14 cellular contexts compared by ENCODE assay signal in genomic region chr4:1293531-1293941, GRCh38. TPM values are rescaled to one million over a fixed set of nuclear protein-coding genes. Genes with fewer than 3 reads are reported as not detected.
DNase-seq lines count a peak whose midpoint lies in the region; ATAC-seq and TF ChIP-seq lines count a peak whose summit lies in the region.
"Had no signal": no experiment of that assay in that cellular context is flagged by ENCODE, and none has a peak within 500 bp of the region (broad histone marks: within the 10 kb centered on the region; RNA-seq: fewer than 3 reads in every experiment).

No MANE protein-coding gene starts in this region.

- H3K9me3 Mint-ChIP-seq in activated naive CD4-positive, alpha-beta T cell treated with anti-CD3 and anti-CD28 coated beads, Interleukin-2, amount 10 ng/mL, durations not matched to agents 7 days and 5 days = no peaks in the 10 kb centered on the region
- H3K9me3 Mint-ChIP-seq in IgD-negative memory B cell (no peaks in the 10 kb centered on the region), progenitor cell of endocrine pancreas (ENCODE audit: low read depth) (no peaks in the 10 kb centered on the region)

- peak overlapping the region; percentile 52 for H3K27ac Mint-ChIP-seq in activated naive CD4-positive, alpha-beta T cell treated with anti-CD3 and anti-CD28 coated beads, Interleukin-2, amount 10 ng/mL, durations not matched to agents 7 days and 5 days
- H3K27ac Mint-ChIP-seq in IgD-negative memory B cell (peak overlapping the region; percentile 73 to 95 (median 92)), progenitor cell of endocrine pancreas (peak overlapping the region; percentile 49)

- CTCF ChIA-PET in activated naive CD4-positive, alpha-beta T cell treated with anti-CD3 and anti-CD28 coated beads, Interleukin-2, amount 10 ng/mL, durations not matched to agents 7 days and 5 days (lab: Charles Lee) = interaction anchor here (0.6 to 1.6 kb wide), 2 partner anchors 25 to 136 kb away, joined by 3 to 4 read pairs; no protein-coding TSS in a partner anchor

- no peak for DNase-seq in activated naive CD4-positive, alpha-beta T cell treated with anti-CD3 and anti-CD28 coated beads, Interleukin-2, amount 10 ng/mL, durations not matched to agents 7 days and 5 days
- no peak for DNase-seq in activated naive CD4-positive, alpha-beta T cell treated with Interleukin-2 at 50 U/mL for 16 hours
- DNase-seq in coronary artery (ENCODE audit: low spot score) (no peak), progenitor cell of endocrine pancreas (ENCODE audit: low spot score, unreplicated experiment) (no peak), LoVo (ENCODE audit: low spot score) (no peak), NCI-H774 (lab: John Stamatoyannopoulos, UW) (no peak)
- DNase-seq: ACHN; activated CD4-positive, CD25-positive, alpha-beta regulatory T cell; activated T-cell treated with anti-CD3 and anti-CD28 coated beads, Interleukin-2, amount 50 U/mL, for 48 hours; NCI-H2081 treated with DMSO at 0.1 percent for 48 hours had no signal

- peaks cover 27% of the 10 kb centered on the region for H3K36me3 Mint-ChIP-seq in activated naive CD4-positive, alpha-beta T cell treated with anti-CD3 and anti-CD28 coated beads, Interleukin-2, amount 10 ng/mL, durations not matched to agents 7 days and 5 days
- H3K36me3 Mint-ChIP-seq in IgD-negative memory B cell (no peaks in the 10 kb centered on the region), progenitor cell of endocrine pancreas (ENCODE audit: insufficient read depth) (peaks cover 4% of the 10 kb centered on the region)

- no peak overlapping the region for H3K4me3 Mint-ChIP-seq in activated naive CD4-positive, alpha-beta T cell treated with anti-CD3 and anti-CD28 coated beads, Interleukin-2, amount 10 ng/mL, durations not matched to agents 7 days and 5 days
- H3K4me3 Mint-ChIP-seq in IgD-negative memory B cell = peak overlapping the region in 3 of 4 donors; percentile 61 to 78 (median 67)
- no peak overlapping the region for H3K4me3 Mint-ChIP-seq in progenitor cell of endocrine pancreas (ENCODE audit: low read depth)

- H3K4me1 Mint-ChIP-seq in activated naive CD4-positive, alpha-beta T cell treated with anti-CD3 and anti-CD28 coated beads, Interleukin-2, amount 10 ng/mL, durations not matched to agents 7 days and 5 days = peaks cover 49% of the 10 kb centered on the region
- H3K4me1 Mint-ChIP-seq in IgD-negative memory B cell (peaks cover 27 to 34% (median 28%) of the 10 kb centered on the region in 3 donors), progenitor cell of endocrine pancreas (ENCODE audit: low read depth) (peaks cover 20% of the 10 kb centered on the region)

- peak overlapping the region; percentile 18 for H3K4me3 ChIP-seq in coronary artery
- H3K4me3 ChIP-seq: smooth muscle cell had no signal

- peak overlapping the region in 1 of 2 donors; percentile 71 for H3K27ac ChIP-seq in coronary artery

- no peaks in the 10 kb centered on the region for H3K27me3 Mint-ChIP-seq in activated naive CD4-positive, alpha-beta T cell treated with anti-CD3 and anti-CD28 coated beads, Interleukin-2, amount 10 ng/mL, durations not matched to agents 7 days and 5 days
- H3K27me3 Mint-ChIP-seq in IgD-negative memory B cell (no peaks in the 10 kb centered on the region), progenitor cell of endocrine pancreas (no peaks in the 10 kb centered on the region)

- no peak for ATAC-seq in HG02763 (IDR thresholded peaks at IDR 0.05; ENCODE audit: unreplicated experiment)
- ATAC-seq: left colon had no signal

- TF ChIP-seq CTCF in coronary artery (IDR thresholded peaks at IDR 0.05) = no peak
- no peak for TF ChIP-seq CTCF in progenitor cell of endocrine pancreas (IDR thresholded peaks at IDR 0.05; ENCODE audit: unreplicated experiment)

RNA-seq across cellular contexts. Expression of gene MAEA, which starts 3.8 kb away (rescaled TPM):
- polyA plus RNA-seq in IgD-negative memory B cell = 67.1 TPM
- total RNA-seq in progenitor cell of endocrine pancreas = 77.8 and 81.3 TPM in 2 replicates

RNA-seq across cellular contexts. Expression of gene CTBP1, which starts 44.6 kb away (rescaled TPM):
- 36.5 TPM for polyA plus RNA-seq in IgD-negative memory B cell
- 199 and 204 TPM in 2 replicates for total RNA-seq in progenitor cell of endocrine pancreas

RNA-seq across cellular contexts. Expression of gene UVSSA, which starts 53.5 kb away (rescaled TPM):
- polyA plus RNA-seq in IgD-negative memory B cell = 9.5 TPM
- total RNA-seq in progenitor cell of endocrine pancreas = 32.5 and 39.5 TPM in 2 replicates

Comparison
In these comparisons a context has a peak if more than half of its experiments do, and no peak if none do; other contexts are left out.
1. H3K4me3 Mint-ChIP-seq: peak in IgD-negative memory B cell (3 of 4); none in activated naive CD4-positive, alpha-beta T cell treated with anti-CD3 and anti-CD28 coated beads, Interleukin-2, amount 10 ng/mL, durations not matched to agents 7 days and 5 days (single experiment) and progenitor cell of endocrine pancreas (single experiment).
2. Peak in every context shown above with its lines, with median percentiles within 50 percentile points of each other: H3K27ac Mint-ChIP-seq.